8 cellular contexts compared by ENCODE assay signal in the genomic region with DNA sequence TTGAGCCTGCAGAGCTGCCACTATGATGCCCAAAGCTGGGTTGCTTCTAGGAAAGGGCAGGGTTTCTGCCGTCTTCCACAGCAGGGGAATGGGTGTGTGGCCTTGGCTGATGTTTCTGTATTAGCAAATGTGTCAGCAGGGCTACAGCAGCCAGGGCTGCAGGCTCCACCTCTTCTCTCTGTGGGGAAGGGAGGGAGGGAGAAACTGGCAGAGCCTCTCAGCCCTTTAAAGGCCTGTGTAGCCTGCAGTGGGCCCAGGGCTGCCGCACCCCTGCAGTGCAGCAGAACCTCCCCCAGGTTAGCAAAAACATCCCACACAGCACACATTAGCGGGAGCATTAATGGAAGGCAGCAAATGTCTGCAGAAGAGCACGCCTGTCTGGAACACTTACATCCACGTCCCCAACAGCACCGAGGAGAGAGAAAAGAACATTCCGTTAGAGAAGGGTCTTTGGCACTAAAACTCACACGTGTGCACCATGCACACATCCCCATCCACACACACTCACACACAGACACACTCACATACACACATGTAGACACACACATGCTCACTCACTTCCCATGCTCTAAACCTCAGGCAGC. TPM values are rescaled to one million over a fixed set of nuclear protein-coding genes. Genes with fewer than 3 reads are reported as not detected.
DNase-seq lines count a peak whose midpoint lies in the region; ATAC-seq and TF ChIP-seq lines count a peak whose summit lies in the region.
"Had no signal": no experiment of that assay in that cellular context is flagged by ENCODE, and none has a peak within 500 bp of the region (broad histone marks: within the 10 kb centered on the region; RNA-seq: fewer than 3 reads in every experiment).

No MANE protein-coding gene starts in this region.

- DNase-seq in RPMI7951 (ENCODE audit: low read depth) (peak; percentile 27), esophagus muscularis mucosa (ENCODE audit: extremely low spot score) (no peak), mesothelial cell of epicardium (ENCODE audit: low spot score in 2 of 2, unreplicated experiment in 2 of 2) (peak in 1 of 2 experiments; percentile 47), transverse colon (peak; percentile 25), GM13977 (ENCODE audit: low spot score) (no peak)
- DNase-seq: activated CD8-positive, alpha-beta memory T cell treated with anti-CD3 and anti-CD28 coated beads, Interleukin-2, amount 50 U/mL, for 48 hours had no signal

- H3K4me3 ChIP-seq in esophagus muscularis mucosa (peak overlapping the region in 1 of 4 donors; percentile 21), transverse colon (no peak overlapping the region)

- 32% methylated on average over 7 of the region's 8 CpGs for WGBS in esophagus muscularis mucosa
- WGBS in transverse colon (ENCODE audit: low coverage in 1 of 2), 2 donors, result 56% methylated on average over 8 of the region's 8 CpGs; no CpG with 5 or more reads in 1 of the 2 donors

- H3K27me3 ChIP-seq in esophagus muscularis mucosa (no peaks in the 10 kb centered on the region), transverse colon (no peaks in the 10 kb centered on the region)

- no peak for TF ChIP-seq CTCF in esophagus muscularis mucosa (IDR thresholded peaks at IDR 0.05)
- TF ChIP-seq CTCF in mesothelial cell of epicardium (IDR thresholded peaks at IDR 0.05; ENCODE audit: unreplicated experiment), result no peak
- no peak for TF ChIP-seq CTCF in transverse colon (IDR thresholded peaks at IDR 0.05)
- TF ChIP-seq CTCF in GM13977 (IDR thresholded peaks at IDR 0.05; ENCODE audit: extremely low read depth, insufficient read depth, missing control alignments), result no peak

- no peak overlapping the region for H3K4me3 Mint-ChIP-seq in mesothelial cell of epicardium

- H3K27me3 Mint-ChIP-seq in mesothelial cell of epicardium (ENCODE audit: low read depth), result no peaks in the 10 kb centered on the region

- H3K9me3 ChIP-seq in esophagus muscularis mucosa (no peaks in the 10 kb centered on the region), transverse colon (no peaks in the 10 kb centered on the region)

- H3K36me3 ChIP-seq in esophagus muscularis mucosa (no peaks in the 10 kb centered on the region), transverse colon (no peaks in the 10 kb centered on the region)

- intact Hi-C loops in esophagus muscularis mucosa (cut with DNase I) (loop anchor here (5.0 kb wide), 1 partner anchor 74 kb away; no protein-coding TSS in a partner anchor), transverse colon (cut with DNase I; ENCODE audit: low total_unique reads) (loop anchor here (10.0 kb wide), 1 partner anchor 112 kb away; a partner anchor contains a TSS)

- H3K4me1 ChIP-seq in esophagus muscularis mucosa (peaks cover 48 to 62% (median 58%) of the 10 kb centered on the region in 4 donors), transverse colon (peaks cover 4 to 24% (median 18%) of the 10 kb centered on the region in 4 donors)

- TF ChIP-seq EP300 in esophagus muscularis mucosa (IDR thresholded peaks at IDR 0.05) (no peak), transverse colon (IDR thresholded peaks at IDR 0.05; ENCODE audit: low read depth) (no peak)

- no peak for TF ChIP-seq POLR2A in esophagus muscularis mucosa (IDR thresholded peaks at IDR 0.05; ENCODE audit: low read depth)
- no peak for TF ChIP-seq POLR2A in transverse colon (IDR thresholded peaks at IDR 0.05)

- ATAC-seq in HG02884 (IDR thresholded peaks at IDR 0.05; ENCODE audit: unreplicated experiment) (no peak), GM18868 (IDR thresholded peaks at IDR 0.05; ENCODE audit: unreplicated experiment) (no peak)

- no peaks in the 10 kb centered on the region for H3K9me3 Mint-ChIP-seq in mesothelial cell of epicardium

- no peaks in the 10 kb centered on the region for H3K36me3 Mint-ChIP-seq in mesothelial cell of epicardium

- in situ Hi-C loops in transverse colon (cut with MboI; ENCODE audit: low pct_ligation_motif_present in 1 of 4, low pct_unique_long_range_greater_than_20kb in 1 of 4, low sequenced_read_pairs in 3 of 4), result loop anchor here in 2 of 4 donors (10.0 to 25.0 kb wide), 3 partner anchors 139 to 222 kb away; a partner anchor contains a TSS
- in situ Hi-C loops in GM13977 (cut with MboI; ENCODE audit: low pct_unique_long_range_greater_than_20kb, low sequenced_read_pairs, unreplicated experiment), result loop anchor here (5.0 kb wide), 1 partner anchor 139 kb away; no protein-coding TSS in a partner anchor

- H3K27ac ChIP-seq in esophagus muscularis mucosa (replicated peaks in 1 of 4) (peak overlapping the region; percentile 91 to 98 (median 93)), transverse colon (peak overlapping the region; percentile 51 to 87 (median 76))

- peaks cover 25% of the 10 kb centered on the region for H3K4me1 Mint-ChIP-seq in mesothelial cell of epicardium

- H3K27ac Mint-ChIP-seq in mesothelial cell of epicardium, result peak overlapping the region; percentile 81

RNA-seq across cellular contexts. Expression of a gene that starts 23.9 kb away (rescaled TPM):
- 110 and 159 TPM in 2 replicates for total RNA-seq in RPMI7951 (2014; rRNA removed; shearing (Covaris generic))
- 10 to 100 TPM; 28.0 to 37.8 (median 32.4) TPM for total RNA-seq in esophagus muscularis mucosa
- 21.9 to 22.4 TPM (median 22.0 TPM) in 3 replicates for total RNA-seq in mesothelial cell of epicardium
- 10 to 100 TPM in 3 of 4 donors, 1 to 10 TPM in 1; 7.2 to 53.2 (median 38.4) TPM for total RNA-seq in transverse colon

RNA-seq across cellular contexts. Expression of a gene that starts 27.9 kb away (rescaled TPM):
- 80.7 and 97.8 TPM in 2 replicates for total RNA-seq in RPMI7951 (2014; rRNA removed; shearing (Covaris generic))
- total RNA-seq in esophagus muscularis mucosa (10 to 100 TPM; 53.5 to 68.1 (median 66.6) TPM), mesothelial cell of epicardium (70.4 to 74.2 TPM (median 72.6 TPM) in 3 replicates), transverse colon (100 to 1,000 TPM in 1 of 4 donors, 10 to 100 TPM in 3; 44.4 to 149 (median 85.8) TPM)

Comparison
In these comparisons a context has a peak if more than half of its experiments do, and no peak if none do; other contexts are left out.
1. DNase-seq: peak in RPMI7951 (single experiment) and transverse colon (single experiment); none in esophagus muscularis mucosa (single experiment) and GM13977 (single experiment).